ENCODE assay signal across 1 cellular context in the genomic region with DNA sequence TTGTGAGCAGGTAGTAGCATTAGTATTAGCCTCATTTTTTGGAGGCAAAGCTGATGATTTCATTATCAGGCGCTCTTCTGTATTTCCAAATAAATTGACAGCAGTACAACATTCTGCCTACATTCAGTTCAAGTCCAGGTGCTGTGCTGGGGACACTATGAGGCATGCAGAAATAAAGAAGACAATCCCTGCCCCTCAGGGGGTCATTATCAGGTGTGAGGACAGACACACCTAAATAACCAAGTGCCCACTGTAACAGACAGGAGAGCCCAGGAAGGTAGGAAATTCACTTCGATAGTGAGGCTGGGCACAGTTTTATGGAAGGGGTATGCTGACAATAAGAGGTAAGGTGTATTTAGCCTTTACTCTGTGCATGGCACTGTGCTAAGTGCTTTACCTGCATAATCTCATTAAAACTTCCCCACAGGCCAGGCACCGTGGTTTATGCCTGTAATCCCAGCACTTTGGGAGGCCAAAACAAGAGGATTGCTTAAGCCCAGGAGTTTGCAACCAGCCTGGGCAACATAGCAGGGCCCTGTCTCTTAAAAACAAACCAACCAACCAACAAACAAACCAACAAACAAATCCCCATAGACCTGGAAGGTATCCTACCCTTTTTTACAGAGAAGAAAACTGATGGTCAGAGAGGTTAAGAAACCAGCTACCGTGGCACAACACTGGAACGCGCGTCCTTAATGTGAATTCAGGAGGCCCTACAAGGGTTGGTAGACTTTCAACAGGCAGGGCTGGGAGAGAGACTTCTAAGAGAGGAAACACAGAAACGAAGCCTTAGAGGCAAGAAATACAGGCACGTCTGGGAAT.
TF ChIP-seq lines count a peak whose summit lies in the region.

No MANE protein-coding gene starts in this region.

TF ChIP-seq in H1, 55 proteins besides CTCF, POLR2A, EP300 and RAD21:
- no peak for TF ChIP-seq EZH2 (IDR thresholded peaks at IDR 0.05; ENCODE audit: low read depth, low read length, severe bottlenecking)
- TF ChIP-seq CBX5 (IDR thresholded peaks at IDR 0.05; ENCODE audit: low read depth, low read length): no peak
- TF ChIP-seq TBP (IDR thresholded peaks at IDR 0.05; ENCODE audit: low read depth, low read length): no peak
- TF ChIP-seq HDAC2 (IDR thresholded peaks at IDR 0.05; ENCODE audit: borderline replicate concordance in 1 of 2, low read depth in 2 of 2, low read length in 2 of 2): no peak
- TF ChIP-seq FOSL1 (IDR thresholded peaks at IDR 0.05; ENCODE audit: insufficient read depth, low read depth, low read length): no peak
- no peak for TF ChIP-seq ZNF274 (IDR thresholded peaks at IDR 0.05; ENCODE audit: borderline replicate concordance, extremely low read depth, low read length)
